In genomic region chr13:50378513-50378970, GRCh38 we compare ENCODE assay signal across 17 cellular contexts.
DNase-seq lines count a peak whose midpoint lies in the region; TF ChIP-seq lines count a peak whose summit lies in the region.
"Had no signal": no experiment of that assay in that cellular context is flagged by ENCODE, and none has a peak within 500 bp of the region (broad histone marks: within the 10 kb centered on the region; RNA-seq: fewer than 3 reads in every experiment).

No MANE protein-coding gene starts in this region.

- H3K27me3 Mint-ChIP-seq in HFFc6 (ENCODE audit: insufficient read depth), result peaks cover 9% of the 10 kb centered on the region

- no peak overlapping the region for H3K4me3 Mint-ChIP-seq in HFFc6

- H3K36me3 ChIP-seq in esophagus muscularis mucosa (no peaks in the 10 kb centered on the region), skeletal muscle tissue (ENCODE audit: control insufficient read depth in 3 of 3, insufficient read depth in 3 of 3, low read length in 3 of 3) (no peaks in the 10 kb centered on the region), transverse colon (no peaks in the 10 kb centered on the region)
- H3K36me3 ChIP-seq: upper lobe of left lung had no signal

- H3K4me3 ChIP-seq in esophagus muscularis mucosa, result no peak overlapping the region
- peak overlapping the region in 2 of 3 donors; percentile 17 to 28 for H3K4me3 ChIP-seq in skeletal muscle tissue (ENCODE audit: low read length in 3 of 3)
- H3K4me3 ChIP-seq in transverse colon, result no peak overlapping the region
- H3K4me3 ChIP-seq: A549, upper lobe of left lung had no signal

- TF ChIP-seq CTCF in esophagus muscularis mucosa (IDR thresholded peaks at IDR 0.05) (no peak), transverse colon (IDR thresholded peaks at IDR 0.05) (no peak), HFFc6 (IDR thresholded peaks at IDR 0.05) (no peak)

- H3K9me3 ChIP-seq in esophagus muscularis mucosa, result no peaks in the 10 kb centered on the region
- no peaks in the 10 kb centered on the region for H3K9me3 ChIP-seq in skeletal muscle tissue (ENCODE audit: control insufficient read depth in 3 of 3, low read length in 3 of 3)
- peaks cover 10 to 12% of the 10 kb centered on the region in 2 donors for H3K9me3 ChIP-seq in transverse colon
- H3K9me3 ChIP-seq: A549 had no signal

- peaks cover 14% of the 10 kb centered on the region for H3K9me3 Mint-ChIP-seq in HFFc6

- TF ChIP-seq EP300 in esophagus muscularis mucosa (IDR thresholded peaks at IDR 0.05) (no peak), transverse colon (IDR thresholded peaks at IDR 0.05; ENCODE audit: low read depth) (no peak)

- in situ Hi-C loops in transverse colon (cut with MboI; ENCODE audit: low pct_ligation_motif_present in 1 of 4, low pct_unique_long_range_greater_than_20kb in 1 of 4, low sequenced_read_pairs in 3 of 4), result no loop called here

- TF ChIP-seq POLR2A in esophagus muscularis mucosa (IDR thresholded peaks at IDR 0.05; ENCODE audit: low read depth) (no peak), transverse colon (IDR thresholded peaks at IDR 0.05) (no peak)

- no peak overlapping the region for H3K27ac Mint-ChIP-seq in HFFc6
- H3K27ac Mint-ChIP-seq: activated T-helper 2 cell treated with anti-CD3 and anti-CD28 coated beads, Interferon-gamma antibody, Interleukin-2, Interleukin-4, amounts not matched to agents 10 μg/mL and 5 μg/mL and 100 μg/mL, durations not matched to agents 14 hours and 24 hours and 36 hours had no signal

- H3K4me1 Mint-ChIP-seq in HFFc6 (ENCODE audit: low read depth), result peaks cover 10% of the 10 kb centered on the region

- H3K36me3 Mint-ChIP-seq in HFFc6 (ENCODE audit: low read depth), result peaks cover 12% of the 10 kb centered on the region

- intact Hi-C loops in esophagus muscularis mucosa (cut with DNase I) (no loop called here), transverse colon (cut with DNase I; ENCODE audit: low total_unique reads) (no loop called here)

- H3K27ac ChIP-seq in esophagus muscularis mucosa (replicated peaks in 1 of 4) (no peak overlapping the region), skeletal muscle tissue (ENCODE audit: low read depth, low read length) (peak overlapping the region; percentile 75), transverse colon (no peak overlapping the region)
- H3K27ac ChIP-seq: A549, C4-2B, upper lobe of left lung had no signal

- 74% methylated on average over 4 of the region's 4 CpGs for WGBS in esophagus muscularis mucosa
- WGBS in transverse colon (ENCODE audit: low coverage in 1 of 2), 2 donors, result 65 to 81% methylated on average over 2 to 4 of the region's 4 CpGs

- H3K9ac ChIP-seq in skeletal muscle tissue (ENCODE audit: low read depth in 1 of 3, low read length in 3 of 3), result peak overlapping the region in 1 of 3 donors; percentile 25

- DNase-seq in NCI-H2107 treated with DMSO at 0.1 percent for 48 hours (lab: John Stamatoyannopoulos, UW; ENCODE audit: unreplicated experiment) (peak; percentile 61), NCI-H2107 (lab: John Stamatoyannopoulos, UW) (no peak), NCI-H526 (lab: John Stamatoyannopoulos, UW) (peak; percentile 70 to 75), esophagus muscularis mucosa (ENCODE audit: extremely low spot score) (peak; percentile 47), transverse colon (no peak), HFFc6 (no peak), epidermal melanocyte (ENCODE audit: insufficient read length, low spot score) (no peak)
- DNase-seq: dermis blood vessel endothelial cell; NCI-H226; OCI-M1; SHP77 treated with DMSO at 0.1 percent for 48 hours; stimulated activated naive CD4-positive, alpha-beta T cell treated with Interleukin-2 at 50 U/mL for 16 hours; upper lobe of left lung had no signal

- H3K4me1 ChIP-seq in esophagus muscularis mucosa (no peaks in the 10 kb centered on the region), skeletal muscle tissue (ENCODE audit: control insufficient read depth in 3 of 3, insufficient read depth in 3 of 3, low read length in 3 of 3) (peaks cover 13 to 22% (median 13%) of the 10 kb centered on the region in 3 donors), transverse colon (peaks cover 0 to 7% (median 0%) of the 10 kb centered on the region in 4 donors)
- H3K4me1 ChIP-seq: A549, upper lobe of left lung had no signal

- H3K27me3 ChIP-seq in esophagus muscularis mucosa, result no peaks in the 10 kb centered on the region
- no peaks in the 10 kb centered on the region for H3K27me3 ChIP-seq in skeletal muscle tissue (ENCODE audit: control insufficient read depth in 3 of 3, insufficient read depth in 3 of 3, low read length in 3 of 3)
- no peaks in the 10 kb centered on the region for H3K27me3 ChIP-seq in transverse colon
- H3K27me3 ChIP-seq: upper lobe of left lung had no signal

Comparison
In these comparisons a context has a peak if more than half of its experiments do, and no peak if none do; other contexts are left out.
1. DNase-seq: peak in NCI-H2107 treated with DMSO at 0.1 percent for 48 hours (single experiment), NCI-H526 (2 of 2) and esophagus muscularis mucosa (single experiment); none in NCI-H2107 (single experiment), transverse colon (single experiment), HFFc6 (single experiment) and epidermal melanocyte (single experiment).
2. H3K4me3 ChIP-seq: peak in skeletal muscle tissue (2 of 3); none in esophagus muscularis mucosa (0 of 4) and transverse colon (0 of 4).